10 cellular contexts compared by ENCODE assay signal in genomic region chr1:21467946-21468345, GRCh38. TPM values are rescaled to one million over a fixed set of nuclear protein-coding genes. Genes with fewer than 3 reads are reported as not detected.
DNase-seq lines count a peak whose midpoint lies in the region; ATAC-seq, FAIRE-seq and TF ChIP-seq lines count a peak whose summit lies in the region.
"Not testable (repeated sequence)": the region's sequence is repeated elsewhere in the genome, so short reads cannot be mapped to it uniquely, and the experiment has no call there.
"Had no signal": no experiment of that assay in that cellular context is flagged by ENCODE, and none has a peak within 500 bp of the region (broad histone marks: within the 10 kb centered on the region; RNA-seq: fewer than 3 reads in every experiment).

No MANE protein-coding gene starts in this region.

- 89% methylated on average over 4 of the region's 4 CpGs for WGBS in HUES64
- 77% methylated on average over 4 of the region's 4 CpGs; no CpG with 5 or more reads in 1 of the 2 experiments for WGBS in H1 (ENCODE audit: extremely low coverage in 1 of 2, insufficient coverage in 1 of 2, insufficient read length in 1 of 2, insufficient replicate concordance in 2 of 2, low coverage in 1 of 2, low lambda C conversion rate in 2 of 2, missing lambda C conversion rate in 1 of 2), 2 experiments

- H3K27ac ChIP-seq in GM23338 (ENCODE audit: low read depth); HUES64 (ENCODE audit: low read depth, low read length); H1 (ENCODE audit: low read depth, low read length): not testable (repeated sequence)

- not testable (repeated sequence) for H3K23ac ChIP-seq in H1 (ENCODE audit: insufficient read length)

- H2BK12ac ChIP-seq in H1 (ENCODE audit: low read depth, low read length): peak overlapping the region; percentile 60; the same call in 1 of the 2 replicates

- CTCF ChIA-PET in H1 (lab: Charles Lee; ENCODE audit: partially characterized antibody): interaction anchor here (0.6 to 6.2 kb wide), 9 partner anchors 9 to 100 kb away, joined by 3 to 35 read pairs (median 4); no protein-coding TSS in a partner anchor

- H2BK5ac ChIP-seq in H1 (ENCODE audit: low read depth, low read length): not testable (repeated sequence)

- POLR2A ChIA-PET in H1 (lab: Charles Lee; ENCODE audit: partially characterized antibody): not testable (repeated sequence)

- not testable (repeated sequence) for H4K20me1 ChIP-seq in GM23338 (replicated peaks; ENCODE audit: insufficient read depth); H1 (replicated peaks in 1 of 2; ENCODE audit: control insufficient read depth in 1 of 2, insufficient read depth in 2 of 2, low read length in 2 of 2)

- not testable (repeated sequence) for TF ChIP-seq EP300 in H1 (IDR thresholded peaks at IDR 0.05; ENCODE audit: borderline replicate concordance in 1 of 2, low read depth in 2 of 2, low read length in 2 of 2)

- ATAC-seq in GM23338: not testable (repeated sequence)

- H3K27me3 Mint-ChIP-seq in GM23338 (ENCODE audit: insufficient read depth, low read depth, poor library complexity): not testable (repeated sequence)

- TF ChIP-seq POLR2A in H1 (IDR thresholded peaks at IDR 0.05; ENCODE audit: control extremely low read depth in 1 of 2, low read depth in 2 of 2, low read length in 2 of 2): not testable (repeated sequence)

- not testable (repeated sequence) for H3F3A ChIP-seq in GM23338 (replicated peaks; ENCODE audit: low read depth)

- not testable (repeated sequence) for H3K9ac ChIP-seq in HUES64 (ENCODE audit: low read depth, low read length)
- 0 out of 7 replicates have a peak overlapping the region, but pooled peaks of 1 of the 4 experiments have one; percentile 27 for H3K9ac ChIP-seq in H1 (replicated peaks in 1 of 4; ENCODE audit: extremely low read depth in 1 of 4, low read depth in 3 of 4, low read length in 3 of 4)

- not testable (repeated sequence) for TF ChIP-seq CTCF in GM23338 (conservative IDR thresholded peaks at IDR 0.05; ENCODE audit: low read depth in 2 of 2); H1 (IDR thresholded peaks at IDR 0.05; ENCODE audit: control extremely low read depth in 1 of 3, insufficient read depth in 1 of 3, low read depth in 1 of 3, low read length in 3 of 3)

- H3K9me2 ChIP-seq in GM23338 (ENCODE audit: insufficient read depth): not testable (repeated sequence)

- not testable (repeated sequence) for H3K36me3 ChIP-seq in GM23338 (ENCODE audit: insufficient read depth); HUES64 (ENCODE audit: insufficient read depth, low read length); H1 (ENCODE audit: control insufficient read depth in 2 of 4, insufficient read depth in 4 of 4, low read length in 3 of 4)

- peak overlapping the region; percentile 25; the same call in 1 of the 2 replicates for H3K27ac Mint-ChIP-seq in GM23338

- not testable (repeated sequence) for H3K4ac ChIP-seq in H1 (replicated peaks; ENCODE audit: insufficient read length, low read depth, low read length)

- H3K79me1 ChIP-seq in H1 (ENCODE audit: low read depth, low read length): not testable (repeated sequence)

- H4K8ac ChIP-seq in H1 (ENCODE audit: extremely low read depth, insufficient read depth, low read length): not testable (repeated sequence)

- H3K4me3 Mint-ChIP-seq in GM23338: peak overlapping the region; percentile 27

- not testable (repeated sequence) for H4K91ac ChIP-seq in H1 (replicated peaks; ENCODE audit: insufficient read length, low read length)

- H2AK5ac ChIP-seq in H1 (ENCODE audit: low read depth, low read length): 0 out of 2 replicates have a peak overlapping the region, but pooled peaks have one; percentile 75

- not testable (repeated sequence) for H3K14ac ChIP-seq in H1 (ENCODE audit: insufficient read length)

- not testable (repeated sequence) for H4K5ac ChIP-seq in H1 (ENCODE audit: insufficient read length, low read depth, low read length)

- peaks cover 40% of the 10 kb centered on the region for H3K4me1 Mint-ChIP-seq in GM23338

- not testable (repeated sequence) for H3K23me2 ChIP-seq in H1 (ENCODE audit: low read depth, low read length)

- FAIRE-seq in H1 (lab: Jason Lieb, UNC): not testable (repeated sequence)

- H3K9me3 ChIP-seq in HUES64 (ENCODE audit: insufficient read depth, low read depth, low read length); H1 (ENCODE audit: insufficient read depth in 2 of 2, low read depth in 1 of 2, low read length in 1 of 2): not testable (repeated sequence)

- peaks cover 19% of the 10 kb centered on the region for H3K4me1 ChIP-seq in GM23338 (ENCODE audit: insufficient read depth)
- not testable (repeated sequence) for H3K4me1 ChIP-seq in HUES64 (ENCODE audit: insufficient read depth, low read length); H1 (replicated peaks in 1 of 4; ENCODE audit: control insufficient read depth in 3 of 4, insufficient read depth in 4 of 4, low read length in 3 of 4)

- not testable (repeated sequence) for H3K27me3 ChIP-seq in GM23338 (ENCODE audit: insufficient read depth); HUES64 (ENCODE audit: insufficient read depth, low read length); H1 (replicated peaks in 1 of 4; ENCODE audit: control insufficient read depth in 3 of 4, extremely low read depth in 1 of 4, insufficient read depth in 3 of 4, low read length in 3 of 4)

- H3K4me3 ChIP-seq in GM23338 (0 out of 2 replicates have a peak overlapping the region, but pooled peaks have one; percentile 18), HUES64 (ENCODE audit: low read length) (0 out of 2 replicates have a peak overlapping the region, but pooled peaks have one; percentile 28), H1 (ENCODE audit: extremely low read depth in 1 of 4, insufficient read depth in 2 of 4, low read depth in 3 of 4, low read length in 4 of 4) (peak overlapping the region in 1 of 4 experiments; percentile 30; a peak in 1 of 8 replicates)

- H3K9me3 Mint-ChIP-seq in GM23338: not testable (repeated sequence)

- H3K79me2 ChIP-seq in GM23338 (replicated peaks; ENCODE audit: insufficient read depth); H1 (ENCODE audit: control insufficient read depth in 1 of 2, insufficient read depth in 2 of 2, low read length in 2 of 2): not testable (repeated sequence)

- not testable (repeated sequence) for TF ChIP-seq RAD21 in H1 (IDR thresholded peaks at IDR 0.05 in 1 of 2, conservative IDR thresholded peaks at IDR 0.05 in 1 of 2; ENCODE audit: low read depth in 2 of 2, low read length in 2 of 2)

- peak overlapping the region; percentile 42 for H3K4me2 ChIP-seq in GM23338
- H3K4me2 ChIP-seq in H1 (ENCODE audit: insufficient read depth in 1 of 2, low read depth in 2 of 2, low read length in 2 of 2): peak overlapping the region; percentile 33 to 48

- H2BK15ac ChIP-seq in H1 (ENCODE audit: low read length): 0 out of 2 replicates have a peak overlapping the region, but pooled peaks have one; percentile 88

- H2AFZ ChIP-seq in GM23338; H1 (ENCODE audit: low read length): not testable (repeated sequence)

- not testable (repeated sequence) for H3K56ac ChIP-seq in H1 (replicated peaks; ENCODE audit: insufficient read length, low read depth, low read length)

- H3K36me3 Mint-ChIP-seq in GM23338 (ENCODE audit: low read depth): not testable (repeated sequence)

- not testable (repeated sequence) for H2BK120ac ChIP-seq in H1 (replicated peaks; ENCODE audit: low read depth, low read length)

- peak; percentile 27 for DNase-seq in GM23338 (ENCODE audit: low spot score)
- DNase-seq in NCI-H510A treated with DMSO at 0.1 percent for 48 hours (lab: John Stamatoyannopoulos, UW): peak; percentile 23
- peak; percentile 20 for DNase-seq in SIG-M5 treated with dmso at 0.1 percent for 504 hours (lab: John Stamatoyannopoulos, UW; ENCODE audit: unreplicated experiment)
- peak; percentile 19 for DNase-seq in amniotic epithelial cell (ENCODE audit: low read depth)
- not testable (repeated sequence) for DNase-seq in H1 (ENCODE audit: low read depth in 1 of 2, low spot score in 2 of 2)
- peak; percentile 67 for DNase-seq in renal cortical epithelial cell (ENCODE audit: low read depth)

- H3K18ac ChIP-seq in H1 (ENCODE audit: extremely low read depth, low read length): peak overlapping the region; percentile 48; the same call in 1 of the 2 replicates

- not testable (repeated sequence) for H2BK20ac ChIP-seq in H1 (ENCODE audit: low read length)

RNA-seq across cellular contexts. Expression of gene NBPF3, which starts 28.0 kb away (rescaled TPM):
- 17.9 and 18.1 TPM in 2 replicates for total RNA-seq in GM23338 (2014; rRNA removed; shearing (Covaris generic))
- 2.7 and 3.7 TPM in 2 replicates for polyA plus RNA-seq in GM23338 (2016; fragmentation: Nextera tagmentation; extraction: Ambion mirVana)
- polyA plus RNA-seq in HUES64 (2013, experiment 1 of 2): 8.4 TPM
- 8.9 TPM for polyA plus RNA-seq in HUES64 (2013, experiment 2 of 2)
- 4.1 and 4.3 TPM in 2 replicates for total RNA-seq in H1 (2021; fragmentation: NEBNext Ultra II Directional; extraction: Animal tissue kit (Norgen Biotek cat#: 25700))
- polyA plus RNA-seq in H1 (2011; rRNA removed): 2.7 and 3.8 TPM in 2 replicates
- 3.8 TPM for polyA plus RNA-seq in H1 (2011; cell fraction: cytosol; rRNA removed)
- polyA plus RNA-seq in H1 (2011; cell fraction: nucleus; rRNA removed): 9.1 TPM
- polyA plus RNA-seq in H1 (2012, experiment 1 of 2): 3.6 to 5.6 TPM (median 4.8 TPM) in 4 replicates
- polyA plus RNA-seq in H1 (2012, experiment 2 of 2): 1.5 TPM
- 2.6 TPM for polyA plus RNA-seq in H1 (2013, experiment 1 of 2)
- polyA plus RNA-seq in H1 (2013, experiment 2 of 2): 2.5 TPM
- 6.7 and 12.0 TPM in 2 replicates for polyA minus RNA-seq in H1 (2011; rRNA and poly(A)+ RNA removed)
- 4.3 TPM for polyA minus RNA-seq in H1 (2011; cell fraction: cytosol; rRNA and poly(A)+ RNA removed)
- 7.9 TPM for polyA minus RNA-seq in H1 (2011; cell fraction: nucleus; rRNA and poly(A)+ RNA removed)
- 14.2 and 16.0 TPM in 2 replicates for total RNA-seq in renal cortical epithelial cell

RNA-seq across cellular contexts. Expression of gene ALPL, which starts 41.3 kb away (rescaled TPM):
- 166 and 187 TPM in 2 replicates for total RNA-seq in GM23338 (2014; rRNA removed; shearing (Covaris generic))
- polyA plus RNA-seq in GM23338 (2016; fragmentation: Nextera tagmentation; extraction: Ambion mirVana): 116 and 120 TPM in 2 replicates
- polyA plus RNA-seq in HUES64 (2013, experiment 1 of 2): 131 TPM
- 132 TPM for polyA plus RNA-seq in HUES64 (2013, experiment 2 of 2)
- 175 and 178 TPM in 2 replicates for total RNA-seq in H1 (2021; fragmentation: NEBNext Ultra II Directional; extraction: Animal tissue kit (Norgen Biotek cat#: 25700))
- polyA plus RNA-seq in H1 (2011; rRNA removed): 362 and 487 TPM in 2 replicates
- 189 TPM for polyA plus RNA-seq in H1 (2011; cell fraction: cytosol; rRNA removed)
- polyA plus RNA-seq in H1 (2011; cell fraction: nucleus; rRNA removed): 238 TPM
- polyA plus RNA-seq in H1 (2012, experiment 1 of 2): 179 to 258 TPM (median 246 TPM) in 4 replicates
- polyA plus RNA-seq in H1 (2012, experiment 2 of 2): 250 TPM
- 256 TPM for polyA plus RNA-seq in H1 (2013, experiment 1 of 2)
- polyA plus RNA-seq in H1 (2013, experiment 2 of 2): 256 TPM
- polyA minus RNA-seq in H1 (2011; rRNA and poly(A)+ RNA removed): 155 and 168 TPM in 2 replicates
- polyA minus RNA-seq in H1 (2011; cell fraction: cytosol; rRNA and poly(A)+ RNA removed): 169 TPM
- 75.5 TPM for polyA minus RNA-seq in H1 (2011; cell fraction: nucleus; rRNA and poly(A)+ RNA removed)
- total RNA-seq in renal cortical epithelial cell: 0.35 and 11.1 TPM in 2 replicates
- total RNA-seq: CD4-positive, CD25-positive, alpha-beta regulatory T cell; CD8-positive, alpha-beta T cell; H4 had no signal
- polyA plus RNA-seq: CD4-positive, CD25-positive, alpha-beta regulatory T cell had no signal

Comparison
In these comparisons a context has a peak if more than half of its experiments do, and no peak if none do; other contexts are left out.
1. RNA of gene ALPL, which starts 41.3 kb away (total RNA-seq): 166 to 187 TPM in GM23338 and 175 to 178 TPM in H1; 0.35 to 11.1 TPM in renal cortical epithelial cell; every median in the first group is over 10 times any median in the second.